8 cellular contexts compared by ENCODE assay signal in the genomic region with DNA sequence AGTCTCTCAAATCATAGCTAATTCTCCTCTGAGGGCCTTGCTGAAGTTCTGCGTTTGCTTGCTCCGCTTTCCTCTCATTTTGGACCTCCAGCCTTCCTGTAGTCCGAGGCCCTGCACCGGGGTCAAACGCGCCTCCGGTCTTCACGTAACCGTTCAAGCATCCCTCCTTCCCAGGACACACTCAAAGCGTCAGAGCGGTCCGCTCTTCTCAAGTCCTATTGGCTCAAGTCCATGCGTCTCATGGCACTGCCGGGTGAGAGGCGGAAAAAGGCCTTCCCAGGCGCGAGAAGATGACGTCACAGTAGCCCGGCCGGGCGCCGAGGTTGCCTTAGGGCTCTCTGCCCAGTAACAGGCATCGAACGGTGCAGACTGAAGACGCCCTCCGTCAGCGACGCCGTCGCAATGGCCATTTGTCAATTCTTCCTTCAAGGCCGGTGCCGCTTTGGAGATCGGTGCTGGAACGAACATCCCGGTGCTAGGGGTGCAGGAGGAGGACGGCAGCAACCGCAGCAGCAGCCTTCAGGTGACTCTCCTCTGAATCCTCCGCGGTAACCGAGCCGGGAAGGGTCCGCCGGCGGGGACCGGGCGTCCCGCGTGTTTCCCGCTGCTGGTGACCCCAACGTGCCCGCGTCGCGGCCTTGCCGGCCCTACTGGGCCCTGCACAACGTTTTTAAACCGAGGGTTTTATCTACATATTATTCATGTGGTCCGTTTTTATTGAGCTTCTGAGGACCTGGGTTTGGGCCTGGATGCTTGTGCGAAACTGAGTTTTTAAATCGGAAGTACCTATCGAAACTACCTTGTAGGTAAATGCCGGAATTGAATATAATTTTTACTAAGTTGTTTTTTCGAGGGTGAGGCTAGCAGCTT. TPM values are rescaled to one million over a fixed set of nuclear protein-coding genes. Genes with fewer than 3 reads are reported as not detected.
A peak's percentile ranks its signal among the peaks of the same experiment; 100 is the strongest.
DNase-seq lines count a peak whose midpoint lies in the region; ATAC-seq and TF ChIP-seq lines count a peak whose summit lies in the region.

TSS of gene NUP42 (plus strand) at position 365 of the 870 bp plus-strand sequence. CDS start at position 403, 38 bp downstream.

- DNase-seq in D341Med (ENCODE audit: low spot score) = peak; percentile 96
- peak; percentile 96 for DNase-seq in HuH-7 (ENCODE audit: low spot score)
- DNase-seq in activated CD8-positive, alpha-beta memory T cell treated with anti-CD3 and anti-CD28 coated beads, Interleukin-2, amount 50 U/mL, for 48 hours = peak; percentile 99
- DNase-seq in endothelial cell (ENCODE audit: low spot score) = peak; percentile 97
- DNase-seq in mesothelial cell of epicardium (ENCODE audit: low spot score in 2 of 2, unreplicated experiment in 2 of 2) = peak; percentile 85 to 95
- DNase-seq in stimulated activated CD8-positive, alpha-beta memory T cell treated with anti-CD3 and anti-CD28 coated beads, Interleukin-15, amount 100 ng/mL, for 48 hours (ENCODE audit: low read depth in 2 of 2) = peak; percentile 94 to 95

- peaks cover 11% of the 10 kb centered on the region for H3K4me1 ChIP-seq in OCI-LY3 (ENCODE audit: low read length)

- peak within 1 kb of the TSS; percentile 76 for H3K4me2 ChIP-seq in OCI-LY3 (ENCODE audit: low read length)

- H3K36me3 ChIP-seq in OCI-LY3 (replicated peaks; ENCODE audit: low read depth, low read length) = peaks cover 14% of the 10 kb centered on the region

- H3K79me2 ChIP-seq in OCI-LY3 (ENCODE audit: low read length) = peaks cover 57% of the 10 kb centered on the region

- H4K20me1 ChIP-seq in OCI-LY3 (ENCODE audit: insufficient read depth, low read length) = peaks cover 4% of the 10 kb centered on the region

- H3K36me3 Mint-ChIP-seq in endothelial cell (ENCODE audit: low read depth, unreplicated experiment) (no peaks in the 10 kb centered on the region), mesothelial cell of epicardium (no peaks in the 10 kb centered on the region)

- TF ChIP-seq CTCF in OCI-LY3 (IDR thresholded peaks at IDR 0.05; ENCODE audit: low read depth, low read length) = no peak
- no peak for TF ChIP-seq CTCF in endothelial cell (IDR thresholded peaks at IDR 0.05; ENCODE audit: unreplicated experiment)
- TF ChIP-seq CTCF in mesothelial cell of epicardium (IDR thresholded peaks at IDR 0.05; ENCODE audit: unreplicated experiment) = no peak

- H2AFZ ChIP-seq in OCI-LY3 (ENCODE audit: low read depth, low read length) = peak within 1 kb of the TSS; percentile 93

- H3K27me3 ChIP-seq in OCI-LY3 (ENCODE audit: low read depth, low read length) = no peaks in the 10 kb centered on the region

- H3K9ac ChIP-seq in OCI-LY3 (ENCODE audit: low read length) = peak within 1 kb of the TSS; percentile 99

- peaks cover 18% of the 10 kb centered on the region for H3K4me1 Mint-ChIP-seq in endothelial cell (ENCODE audit: unreplicated experiment)
- H3K4me1 Mint-ChIP-seq in mesothelial cell of epicardium = peaks cover 22% of the 10 kb centered on the region

- H3K9me3 Mint-ChIP-seq in endothelial cell (ENCODE audit: unreplicated experiment) (no peaks in the 10 kb centered on the region), mesothelial cell of epicardium (no peaks in the 10 kb centered on the region)

- H3K27ac Mint-ChIP-seq in endothelial cell (ENCODE audit: unreplicated experiment) (peak within 1 kb of the TSS; percentile 99), mesothelial cell of epicardium (peak within 1 kb of the TSS; percentile 100)

- peak within 1 kb of the TSS; percentile 95 for H3K4me3 Mint-ChIP-seq in endothelial cell (ENCODE audit: unreplicated experiment)
- H3K4me3 Mint-ChIP-seq in mesothelial cell of epicardium = peak within 1 kb of the TSS; percentile 97

- no peaks in the 10 kb centered on the region for H3K9me3 ChIP-seq in OCI-LY3 (ENCODE audit: insufficient read depth, low read length)

- H3K4me3 ChIP-seq in OCI-LY3 (ENCODE audit: low read length) = peak within 1 kb of the TSS; percentile 99

- H3K27ac ChIP-seq in OCI-LY3 (ENCODE audit: low read length) = peak within 1 kb of the TSS; percentile 94

- H3K27me3 Mint-ChIP-seq in endothelial cell (ENCODE audit: unreplicated experiment) (no peaks in the 10 kb centered on the region), mesothelial cell of epicardium (ENCODE audit: low read depth) (no peaks in the 10 kb centered on the region)

- peak; percentile 94 for ATAC-seq in GM21515 (IDR thresholded peaks at IDR 0.05; ENCODE audit: unreplicated experiment)

RNA-seq across cellular contexts. Expression of gene NUP42, which starts in this region (rescaled TPM):
- 32.4 TPM for total RNA-seq in endothelial cell (ENCODE audit: unreplicated experiment)
- 44.1 to 48.5 TPM (median 45.8 TPM) in 3 replicates for total RNA-seq in mesothelial cell of epicardium

Comparison
In these comparisons a context has a peak if more than half of its experiments do, and no peak if none do; other contexts are left out.
1. Peak in every context shown above with its lines: DNase-seq, ATAC-seq, H3K4me3 ChIP-seq and H3K27ac ChIP-seq.